In the genomic region with DNA sequence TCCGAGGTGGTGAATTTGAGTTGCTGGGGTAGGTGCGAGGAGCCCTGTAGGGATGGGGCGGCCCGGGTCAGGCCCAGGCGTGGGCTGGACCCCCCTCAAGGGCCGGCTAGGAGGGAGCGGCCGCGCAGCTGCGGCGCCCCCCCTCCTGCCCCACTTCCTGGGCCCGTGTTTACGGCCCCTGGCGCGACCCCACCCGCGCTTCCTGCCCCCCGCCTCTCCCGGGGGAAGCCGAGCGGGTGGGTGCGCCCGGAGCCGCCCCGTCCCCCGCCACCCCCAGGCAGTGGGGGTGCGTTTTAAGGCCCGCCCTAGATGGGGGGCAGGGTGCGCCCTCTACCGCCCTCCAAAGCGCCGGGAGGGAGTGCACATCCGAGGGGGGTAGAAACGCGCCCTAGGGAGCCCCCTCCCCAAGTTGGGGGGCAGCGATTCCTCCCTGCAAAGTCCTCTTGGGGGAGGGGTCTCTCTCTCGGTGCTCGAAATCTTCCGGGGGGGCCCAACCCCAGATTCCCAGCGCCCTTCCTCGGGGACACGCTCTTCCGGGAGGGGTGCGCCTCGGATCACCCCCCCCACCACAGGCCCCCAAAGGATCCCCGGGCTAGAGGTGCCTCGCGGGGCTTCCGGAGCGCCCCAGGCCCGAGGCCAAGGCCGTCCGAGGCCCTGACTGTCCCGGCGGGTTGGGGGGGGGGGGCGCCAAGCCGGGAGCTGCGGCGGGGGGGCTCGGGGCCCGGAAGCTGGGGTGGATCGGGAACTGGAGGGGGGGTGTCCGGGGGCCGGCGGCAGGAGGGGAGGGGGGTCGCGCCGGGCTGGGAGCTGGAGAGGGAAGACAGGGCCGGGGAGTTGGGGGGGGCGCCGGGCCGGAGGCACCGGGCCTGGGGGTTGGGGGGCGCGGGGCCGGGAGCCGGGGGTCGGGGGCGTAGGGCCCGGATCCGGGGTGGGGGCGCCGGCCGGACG, we compare ENCODE assay signal across 8 cellular contexts. TPM values are rescaled to one million over a fixed set of nuclear protein-coding genes. Genes with fewer than 3 reads are reported as not detected.
DNase-seq lines count a peak whose midpoint lies in the region; ATAC-seq and TF ChIP-seq lines count a peak whose summit lies in the region.

No MANE protein-coding gene starts in this region.

- TF ChIP-seq POLR2A in HCT116 (IDR thresholded peaks at IDR 0.05; ENCODE audit: borderline replicate concordance, extremely low read depth, insufficient read depth, insufficient read length) = no peak

- H3K27ac Mint-ChIP-seq in dendritic cell treated with granulocyte-macrophage colony-stimulating factor and Interleukin-4, amounts not matched to agents 40 ng/mL and 50 ng/mL, for 4 days = peak overlapping the region; percentile 77

- RAD21 ChIA-PET in HCT116 (lab: Charles Lee; ENCODE audit: low non-redundant PET in 1 of 2, low total read pairs in 2 of 2, uncharacterized antibody in 2 of 2, unreplicated experiment in 2 of 2) = no interaction called here

- H3K4me3 ChIP-seq in HCT116 (replicated peaks in 1 of 2; ENCODE audit: low read depth in 1 of 2, low read length in 2 of 2) = peak overlapping the region; percentile 72 to 80
- H3K4me3 ChIP-seq in lung = peak overlapping the region; percentile 77

- intact Hi-C loops in HCT116 (cut with micrococcal nuclease) = no loop called here
- intact Hi-C loops in dendritic cell treated with granulocyte-macrophage colony-stimulating factor and Interleukin-4, amounts not matched to agents 40 ng/mL and 50 ng/mL, for 4 days (cut with micrococcal nuclease) = no loop called here

- H3K9me3 ChIP-seq in HCT116 (ENCODE audit: control insufficient read depth in 1 of 2, insufficient read depth in 1 of 2, low read depth in 1 of 2, low read length in 2 of 2) = no peaks in the 10 kb centered on the region
- no peaks in the 10 kb centered on the region for H3K9me3 ChIP-seq in lung (ENCODE audit: control insufficient read depth in 2 of 2, insufficient read depth in 1 of 2, low read length in 1 of 2)

- no peaks in the 10 kb centered on the region for H4K20me1 ChIP-seq in HCT116 (ENCODE audit: insufficient read depth)

- DNase-seq in AG20443 (ENCODE audit: low spot score) (peak; percentile 70), HCT116 (ENCODE audit: low read depth, low spot score) (no peak), lung (ENCODE audit: low spot score) (no peak)
- DNase-seq in activated CD4-positive, alpha-beta T cell treated with anti-CD3 and anti-CD28 coated beads for 4 hours = peak; percentile 70 to 79
- DNase-seq in stimulated activated CD8-positive, alpha-beta memory T cell treated with anti-CD3 and anti-CD28 coated beads, Interleukin-15, amount 100 ng/mL, for 4 hours (ENCODE audit: low read depth in 2 of 2) = peak; percentile 50 to 62

- peaks cover 16 to 39% of the 10 kb centered on the region in 2 experiments for H3K4me1 ChIP-seq in HCT116 (ENCODE audit: control insufficient read depth in 1 of 2, insufficient read depth in 2 of 2, low read length in 2 of 2)
- peaks cover 0 to 9% of the 10 kb centered on the region in 2 donors for H3K4me1 ChIP-seq in lung (ENCODE audit: control insufficient read depth in 2 of 2, insufficient read depth in 2 of 2, low read length in 2 of 2)

- H3K27ac ChIP-seq in HCT116 (ENCODE audit: low read depth, low read length) (peak overlapping the region; percentile 91), lung (ENCODE audit: low read depth in 1 of 2, low read length in 1 of 2) (peak overlapping the region; percentile 94 to 98)

- H3K9me3 Mint-ChIP-seq in dendritic cell treated with granulocyte-macrophage colony-stimulating factor and Interleukin-4, amounts not matched to agents 40 ng/mL and 50 ng/mL, for 4 days = no peaks in the 10 kb centered on the region

- H2AFZ ChIP-seq in HCT116 (ENCODE audit: low read depth, low read length, poor library complexity, severe bottlenecking) = no peak overlapping the region

- BruUV-seq in HCT116 (replicated peaks; lab: Mats Ljungman, UMichigan) = no TSS peak

- H3K27me3 ChIP-seq in HCT116 (ENCODE audit: insufficient read depth, low read length) (no peaks in the 10 kb centered on the region), lung (ENCODE audit: control insufficient read depth, insufficient read depth) (no peaks in the 10 kb centered on the region)

- H3K9ac ChIP-seq in HCT116 (ENCODE audit: low read length) = peak overlapping the region; percentile 81

- H3K4me1 Mint-ChIP-seq in dendritic cell treated with granulocyte-macrophage colony-stimulating factor and Interleukin-4, amounts not matched to agents 40 ng/mL and 50 ng/mL, for 4 days (ENCODE audit: low read depth) = peaks cover 46% of the 10 kb centered on the region

- peaks cover 41% of the 10 kb centered on the region for H3K79me2 ChIP-seq in HCT116 (ENCODE audit: insufficient read depth, low read length)

- peaks cover 12 to 15% of the 10 kb centered on the region in 2 experiments for H3K36me3 ChIP-seq in HCT116 (ENCODE audit: control insufficient read depth in 1 of 2, insufficient read depth in 2 of 2, low read length in 2 of 2)
- peaks cover 0 to 23% of the 10 kb centered on the region in 2 donors for H3K36me3 ChIP-seq in lung (ENCODE audit: control insufficient read depth in 2 of 2, insufficient read depth in 2 of 2, low read length in 2 of 2)

- WGBS in lung, 2 donors = 1 to 2% methylated on average over 28 to 79 of the region's 85 CpGs

- no peak for TF ChIP-seq RAD21 in HCT116 (IDR thresholded peaks at IDR 0.05; ENCODE audit: low read depth)

- peak overlapping the region; percentile 70 for H3K4me3 Mint-ChIP-seq in dendritic cell treated with granulocyte-macrophage colony-stimulating factor and Interleukin-4, amounts not matched to agents 40 ng/mL and 50 ng/mL, for 4 days

- TF ChIP-seq CTCF in HCT116 (IDR thresholded peaks at IDR 0.05 in 2 of 3, conservative IDR thresholded peaks at IDR 0.05 in 1 of 3; ENCODE audit: borderline replicate concordance in 1 of 3, insufficient read depth in 1 of 3, low read depth in 2 of 3, low read length in 2 of 3) = peak in 2 of 3 experiments; percentile 17 to 26; a peak in 3 of 6 replicates
- TF ChIP-seq CTCF in lung (IDR thresholded peaks at IDR 0.05; ENCODE audit: control extremely low read depth, extremely low read depth) = no peak

- POLR2A ChIA-PET in HCT116 (lab: Charles Lee) = interaction anchor here (0.6 kb wide), 1 partner anchor 9 kb away, joined by 4 read pairs; no protein-coding TSS in a partner anchor

- H3K36me3 Mint-ChIP-seq in dendritic cell treated with granulocyte-macrophage colony-stimulating factor and Interleukin-4, amounts not matched to agents 40 ng/mL and 50 ng/mL, for 4 days (ENCODE audit: low read depth) = peaks cover 54% of the 10 kb centered on the region

- ATAC-seq in HCT116 = peak; percentile 54
- ATAC-seq in lung (ENCODE audit: insufficient read depth, low FRiP score) = peak; percentile 54
- no peak for ATAC-seq in GM18867 (IDR thresholded peaks at IDR 0.05; ENCODE audit: unreplicated experiment)
- no peak for ATAC-seq in GM19023 (IDR thresholded peaks at IDR 0.05; ENCODE audit: unreplicated experiment)

- CTCF ChIA-PET in HCT116 (lab: Charles Lee) = interaction anchor here (1.0 kb wide), 1 partner anchor 12 kb away, joined by 4 read pairs; no protein-coding TSS in a partner anchor

- no peaks in the 10 kb centered on the region for H3K9me2 ChIP-seq in HCT116 (ENCODE audit: insufficient read depth)

- peak overlapping the region; percentile 71 for H3K4me2 ChIP-seq in HCT116 (ENCODE audit: low read length)

- H3K27me3 Mint-ChIP-seq in dendritic cell treated with granulocyte-macrophage colony-stimulating factor and Interleukin-4, amounts not matched to agents 40 ng/mL and 50 ng/mL, for 4 days = peaks cover 2% of the 10 kb centered on the region

TF ChIP-seq in HCT116, 20 proteins besides CTCF, POLR2A, EP300 and RAD21:
- TF ChIP-seq ZFX (IDR thresholded peaks at IDR 0.05) (peak; percentile 61), EGR1 (IDR thresholded peaks at IDR 0.05; ENCODE audit: low read depth) (peak; percentile 69), FOSL1 (IDR thresholded peaks at IDR 0.05; ENCODE audit: low read depth) (no peak), POLR2AphosphoS5 (IDR thresholded peaks at IDR 0.05; ENCODE audit: low read depth, low read length) (peak; percentile 36; the same call in 1 of the 2 replicates)

RNA-seq across cellular contexts. Expression of a gene that starts 0.8 kb away (rescaled TPM):
- 263 TPM for total RNA-seq in HCT116 (2021; ENCODE audit: unreplicated experiment)
- polyA plus RNA-seq in HCT116 (2012) = 320 and 329 TPM in 2 replicates
- total RNA-seq in lung = 100 to 1,000 TPM; 179 to 468 TPM
- 100 to 1,000 TPM; 352 to 797 TPM for polyA plus RNA-seq in lung

RNA-seq across cellular contexts. Expression of a gene that starts 32.4 kb away (rescaled TPM):
- 35.6 TPM for total RNA-seq in HCT116 (2021; ENCODE audit: unreplicated experiment)
- polyA plus RNA-seq in HCT116 (2012) = 41.3 and 49.3 TPM in 2 replicates
- total RNA-seq in lung = 10 to 100 TPM; 39.8 to 47.1 TPM
- 10 to 100 TPM; 30.8 to 38.7 TPM for polyA plus RNA-seq in lung

RNA-seq across cellular contexts. Expression of a gene that starts 32.7 kb away (rescaled TPM):
- total RNA-seq in HCT116 (2021; ENCODE audit: unreplicated experiment) (56.5 TPM), lung (10 to 100 TPM; 39.4 to 80.9 TPM)
- 48.4 and 50.8 TPM in 2 replicates for polyA plus RNA-seq in HCT116 (2012)
- 10 to 100 TPM; 36.8 to 37.1 TPM for polyA plus RNA-seq in lung

Comparison
In these comparisons a context has a peak if more than half of its experiments do, and no peak if none do; other contexts are left out.
1. DNase-seq: peak in AG20443 (single experiment), activated CD4-positive, alpha-beta T cell treated with anti-CD3 and anti-CD28 coated beads for 4 hours (2 of 2) and stimulated activated CD8-positive, alpha-beta memory T cell treated with anti-CD3 and anti-CD28 coated beads, Interleukin-15, amount 100 ng/mL, for 4 hours (2 of 2); none in HCT116 (single experiment) and lung (single experiment).
2. ATAC-seq: peak in HCT116 (single experiment) and lung (single experiment); none in GM18867 (single experiment) and GM19023 (single experiment).